ENCODE assay signal across 1 cellular context in the genomic region with DNA sequence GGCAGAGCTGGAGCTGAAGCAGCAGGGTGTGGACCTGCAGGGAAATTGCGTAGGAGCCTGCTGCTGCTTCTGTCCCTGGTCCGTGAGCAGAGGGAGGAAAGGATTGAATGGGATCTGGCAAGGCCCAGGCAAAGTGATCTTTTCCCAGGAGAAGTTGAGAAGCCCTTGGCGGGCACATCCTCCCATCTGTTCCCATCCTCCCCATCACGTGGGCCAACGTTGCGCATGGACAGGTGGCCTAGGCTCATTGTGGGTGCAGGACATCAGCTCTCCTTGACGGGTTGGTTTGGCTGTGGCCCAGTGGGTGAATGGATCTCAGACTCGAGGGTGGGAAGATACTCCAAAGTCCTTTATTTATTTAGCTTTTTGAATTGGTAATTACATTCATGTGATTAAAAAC.
TF ChIP-seq lines count a peak whose summit lies in the region.

No MANE protein-coding gene starts in this region.

TF ChIP-seq in HepG2, 621 proteins besides CTCF, POLR2A, EP300 and RAD21:
- TF ChIP-seq, protein P1, sequence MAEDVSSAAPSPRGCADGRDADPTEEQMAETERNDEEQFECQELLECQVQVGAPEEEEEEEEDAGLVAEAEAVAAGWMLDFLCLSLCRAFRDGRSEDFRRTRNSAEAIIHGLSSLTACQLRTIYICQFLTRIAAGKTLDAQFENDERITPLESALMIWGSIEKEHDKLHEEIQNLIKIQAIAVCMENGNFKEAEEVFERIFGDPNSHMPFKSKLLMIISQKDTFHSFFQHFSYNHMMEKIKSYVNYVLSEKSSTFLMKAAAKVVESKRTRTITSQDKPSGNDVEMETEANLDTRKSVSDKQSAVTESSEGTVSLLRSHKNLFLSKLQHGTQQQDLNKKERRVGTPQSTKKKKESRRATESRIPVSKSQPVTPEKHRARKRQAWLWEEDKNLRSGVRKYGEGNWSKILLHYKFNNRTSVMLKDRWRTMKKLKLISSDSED (CRISPR knock-in tag; IDR thresholded peaks at IDR 0.05) = 0 out of 2 replicates have a peak, but pooled peaks have one; percentile 58
- TF ChIP-seq, protein P2, sequence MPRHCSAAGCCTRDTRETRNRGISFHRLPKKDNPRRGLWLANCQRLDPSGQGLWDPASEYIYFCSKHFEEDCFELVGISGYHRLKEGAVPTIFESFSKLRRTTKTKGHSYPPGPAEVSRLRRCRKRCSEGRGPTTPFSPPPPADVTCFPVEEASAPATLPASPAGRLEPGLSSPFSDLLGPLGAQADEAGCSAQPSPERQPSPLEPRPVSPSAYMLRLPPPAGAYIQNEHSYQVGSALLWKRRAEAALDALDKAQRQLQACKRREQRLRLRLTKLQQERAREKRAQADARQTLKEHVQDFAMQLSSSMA (CRISPR knock-in tag; IDR thresholded peaks at IDR 0.05) = no peak
- TF ChIP-seq THYN1 (CRISPR knock-in tag; IDR thresholded peaks at IDR 0.05; ENCODE audit: borderline replicate concordance, low read depth) = no peak
- peak; percentile 17 for TF ChIP-seq RBM22 (optimal IDR thresholded peaks at IDR 0.05; ENCODE audit: low read length)
